1 cellular context compared by ENCODE assay signal in genomic region chr11:93727985-93728791, GRCh38.
TF ChIP-seq lines count a peak whose summit lies in the region.

No MANE protein-coding gene starts in this region.

TF ChIP-seq in HepG2, 621 proteins besides CTCF, POLR2A, EP300 and RAD21:
- TF ChIP-seq RBM22 (optimal IDR thresholded peaks at IDR 0.05; ENCODE audit: low read length) = peak; percentile 98
- no peak for TF ChIP-seq HMGXB4 (CRISPR knock-in tag; IDR thresholded peaks at IDR 0.05; ENCODE audit: borderline replicate concordance in 1 of 2, low read depth in 1 of 2)
- TF ChIP-seq DMAP1 (CRISPR knock-in tag; IDR thresholded peaks at IDR 0.05) = no peak
- no peak for TF ChIP-seq SRSF9 (IDR thresholded peaks at IDR 0.05; ENCODE audit: borderline replicate concordance, insufficient read depth, low read depth, low read length, poor library complexity, severe bottlenecking)
- 0 out of 2 replicates have a peak, but pooled peaks have one; percentile 8 for TF ChIP-seq NFIC (IDR thresholded peaks at IDR 0.05; ENCODE audit: low read length)
- TF ChIP-seq ZNF652 (CRISPR knock-in tag; IDR thresholded peaks at IDR 0.05; ENCODE audit: borderline replicate concordance, low read depth) = peak; percentile 60; the same call in 1 of the 2 replicates
- peak; percentile 66 for TF ChIP-seq POLR2G (IDR thresholded peaks at IDR 0.05; ENCODE audit: low read depth, low read length)
- TF ChIP-seq PAF1 (CRISPR knock-in tag; IDR thresholded peaks at IDR 0.05) = peak; percentile 60; the same call in 1 of the 2 replicates
- 0 out of 2 replicates have a peak, but pooled peaks have one; percentile 70 for TF ChIP-seq POLR2AphosphoS2 (IDR thresholded peaks at IDR 0.05; ENCODE audit: low read depth, low read length)
- TF ChIP-seq ZFAT (CRISPR knock-in tag; conservative IDR thresholded peaks at IDR 0.05) = 0 out of 2 replicates have a peak, but pooled peaks have one; percentile 34
- peak; percentile 5 for TF ChIP-seq POLR2AphosphoS5 (IDR thresholded peaks at IDR 0.05; ENCODE audit: low read depth, low read length)
